Comparison of ENCODE assay signal across 15 cellular contexts in genomic region chr5:141510160-141510559, GRCh38. TPM values are rescaled to one million over a fixed set of nuclear protein-coding genes. Genes with fewer than 3 reads are reported as not detected.
DNase-seq lines count a peak whose midpoint lies in the region; ATAC-seq, FAIRE-seq and TF ChIP-seq lines count a peak whose summit lies in the region.
"Had no signal": no experiment of that assay in that cellular context is flagged by ENCODE, and none has a peak within 500 bp of the region (broad histone marks: within the 10 kb centered on the region; RNA-seq: fewer than 3 reads in every experiment).

No MANE protein-coding gene starts in this region.

- peak overlapping the region; percentile 84; the same call in 1 of the 2 replicates for H3K9ac ChIP-seq in SK-N-SH

- DNase-seq in SK-N-SH (no peak), breast epithelium (ENCODE audit: low spot score in 2 of 2) (no peak), neural crest cell (ENCODE audit: low read depth, low spot score) (no peak), upper lobe of right lung (no peak), posterior vena cava (ENCODE audit: low spot score) (no peak), RCC 7860 (ENCODE audit: low spot score) (no peak)
- DNase-seq: activated CD4-positive, CD25-positive, alpha-beta regulatory T cell; activated naive CD8-positive, alpha-beta T cell treated with anti-CD3 and anti-CD28 coated beads for 36 hours; CD4-positive, alpha-beta memory T cell; midbrain; MV-4-11; pancreas had no signal

- peaks cover 66% of the 10 kb centered on the region in 2 experiments for H3K4me1 ChIP-seq in SK-N-SH (ENCODE audit: control insufficient read depth in 1 of 2, insufficient read depth in 2 of 2, low read depth in 1 of 2, low read length in 1 of 2)
- peaks cover 11 to 24% of the 10 kb centered on the region in 2 donors for H3K4me1 ChIP-seq in breast epithelium
- H3K4me1 ChIP-seq in upper lobe of right lung, result peaks cover 43% of the 10 kb centered on the region

- no peaks in the 10 kb centered on the region for H3K9me3 ChIP-seq in SK-N-SH
- no peaks in the 10 kb centered on the region for H3K9me3 ChIP-seq in breast epithelium
- H3K9me3 ChIP-seq in upper lobe of right lung, result no peaks in the 10 kb centered on the region
- H3K9me3 ChIP-seq: pancreas had no signal

- TF ChIP-seq POLR2A in breast epithelium (IDR thresholded peaks at IDR 0.05), result no peak

- no peaks in the 10 kb centered on the region for H3K9me3 Mint-ChIP-seq in neural crest cell
- H3K9me3 Mint-ChIP-seq: activated naive CD8-positive, alpha-beta T cell treated with anti-CD3 and anti-CD28 coated beads for 36 hours; CD4-positive, alpha-beta memory T cell had no signal

- 95% methylated on average over 9 of the region's 9 CpGs for WGBS in SK-N-SH (ENCODE audit: low lambda C conversion rate)

- CTCF ChIA-PET in SK-N-SH (lab: Yijun Ruan, JAX), result interaction anchor here (1.0 to 8.5 kb wide), 7 partner anchors 14 to 93 kb away, joined by 4 to 75 read pairs (median 7); partner anchors contain the start of genes PCDHGB7, PCDHGC3 and PCDHGC4

- TF ChIP-seq CTCF in SK-N-SH (IDR thresholded peaks at IDR 0.05), result no peak
- TF ChIP-seq CTCF in breast epithelium (IDR thresholded peaks at IDR 0.05), result no peak
- TF ChIP-seq CTCF in neural crest cell (conservative IDR thresholded peaks at IDR 0.05), result no peak
- TF ChIP-seq CTCF in upper lobe of right lung (IDR thresholded peaks at IDR 0.05), result no peak

- H3K4me3 ChIP-seq in SK-N-SH (ENCODE audit: low read depth in 2 of 2, low read length in 1 of 2) (no peak overlapping the region), breast epithelium (no peak overlapping the region), upper lobe of right lung (no peak overlapping the region)
- H3K4me3 ChIP-seq: pancreas had no signal

- peaks cover 82% of the 10 kb centered on the region for H3K4me1 Mint-ChIP-seq in neural crest cell

- H3K36me3 ChIP-seq in SK-N-SH (replicated peaks in 1 of 2; ENCODE audit: control insufficient read depth in 1 of 2, insufficient read depth in 2 of 2, low read length in 1 of 2), result peaks cover 28 to 49% of the 10 kb centered on the region in 2 experiments
- no peaks in the 10 kb centered on the region for H3K36me3 ChIP-seq in breast epithelium
- peaks cover 21% of the 10 kb centered on the region for H3K36me3 ChIP-seq in upper lobe of right lung
- H3K36me3 ChIP-seq: pancreas had no signal

- intact Hi-C loops in breast epithelium (cut with DNase I; ENCODE audit: low total_unique reads) (loop anchor here (2.0 to 5.0 kb wide), 2 partner anchors 63 to 798 kb away; no protein-coding TSS in a partner anchor), upper lobe of right lung (cut with DNase I) (no loop called here), posterior vena cava (cut with DNase I) (loop anchor here in 1 of 2 donors (5.0 kb wide), 1 partner anchor 33 kb away; the partner anchor contains the start of gene PCDHGC3)

- POLR2A ChIA-PET in SK-N-SH (lab: Yijun Ruan, JAX), result interaction anchor here (0.9 kb wide), 1 partner anchor 14 kb away, joined by 3 read pairs; no protein-coding TSS in a partner anchor

- H3K27ac Mint-ChIP-seq in neural crest cell (ENCODE audit: unreplicated experiment), result peak overlapping the region; percentile 93
- H3K27ac Mint-ChIP-seq: activated naive CD8-positive, alpha-beta T cell treated with anti-CD3 and anti-CD28 coated beads for 36 hours had no signal

- peaks cover 12% of the 10 kb centered on the region; the same call in 1 of the 2 replicates for H3K79me2 ChIP-seq in SK-N-SH (ENCODE audit: insufficient read depth)

- peak overlapping the region; percentile 98 to 99 for H3K27ac ChIP-seq in SK-N-SH (ENCODE audit: low read depth in 2 of 2, low read length in 1 of 2)
- H3K27ac ChIP-seq in breast epithelium, result peak overlapping the region; percentile 87 to 96
- peak overlapping the region; percentile 74 for H3K27ac ChIP-seq in upper lobe of right lung
- H3K27ac ChIP-seq: 22Rv1, pancreas had no signal

- H3K27me3 ChIP-seq in SK-N-SH (ENCODE audit: insufficient read depth) (no peaks in the 10 kb centered on the region), breast epithelium (no peaks in the 10 kb centered on the region), upper lobe of right lung (no peaks in the 10 kb centered on the region)
- H3K27me3 ChIP-seq: pancreas had no signal

- no peaks in the 10 kb centered on the region for H3K27me3 Mint-ChIP-seq in neural crest cell (ENCODE audit: low read depth)
- H3K27me3 Mint-ChIP-seq: activated naive CD8-positive, alpha-beta T cell treated with anti-CD3 and anti-CD28 coated beads for 36 hours had no signal

- peaks cover 71% of the 10 kb centered on the region for H3F3A ChIP-seq in SK-N-SH (replicated peaks; ENCODE audit: insufficient read depth)

- ATAC-seq in SK-N-SH treated with all-trans-retinoic acid at 6 μM for 48 hours, result no peak
- no peak for ATAC-seq in upper lobe of right lung
- ATAC-seq in GM21723 (IDR thresholded peaks at IDR 0.05; ENCODE audit: unreplicated experiment), result no peak
- ATAC-seq: pancreas had no signal

- no peak for TF ChIP-seq EP300 in SK-N-SH (IDR thresholded peaks at IDR 0.05; ENCODE audit: borderline replicate concordance in 1 of 2, low read depth in 1 of 2, low read length in 1 of 2)

- no peak for FAIRE-seq in RCC 7860 (lab: Jason Lieb, UNC)
- FAIRE-seq: pancreas had no signal

- H2AFZ ChIP-seq in SK-N-SH (ENCODE audit: low read depth), result no peak overlapping the region

- TF ChIP-seq RAD21 in SK-N-SH (IDR thresholded peaks at IDR 0.05; ENCODE audit: low read length), result no peak

- peaks cover 18% of the 10 kb centered on the region for H3K36me3 Mint-ChIP-seq in neural crest cell (ENCODE audit: low read depth)

- no peaks in the 10 kb centered on the region for H3K9me2 ChIP-seq in SK-N-SH

- peak overlapping the region; percentile 82 for H3K4me3 Mint-ChIP-seq in neural crest cell
- H3K4me3 Mint-ChIP-seq: activated naive CD8-positive, alpha-beta T cell treated with anti-CD3 and anti-CD28 coated beads for 36 hours; CD4-positive, alpha-beta memory T cell had no signal

- no peaks in the 10 kb centered on the region for H4K20me1 ChIP-seq in SK-N-SH (ENCODE audit: insufficient read depth)

- no peak overlapping the region for H3K4me2 ChIP-seq in SK-N-SH

TF ChIP-seq in SK-N-SH, 30 proteins besides CTCF, POLR2A, EP300 and RAD21 (continues in another document):
- TF ChIP-seq EZH2phosphoT487 (IDR thresholded peaks at IDR 0.05; ENCODE audit: borderline replicate concordance, low read depth) (no peak), IRF3 (IDR thresholded peaks at IDR 0.05; ENCODE audit: low read depth, low read length) (no peak)

TF ChIP-seq in SK-N-SH treated with all-trans-retinoic acid at 6 μM for 48 hours, 23 proteins besides CTCF, POLR2A, EP300 and RAD21:
- TF ChIP-seq GLIS3 (CRISPR knock-in tag; IDR thresholded peaks at IDR 0.05) (no peak), TCF4 (CRISPR knock-in tag; IDR thresholded peaks at IDR 0.05; ENCODE audit: borderline replicate concordance) (no peak), CREB5 (CRISPR knock-in tag; IDR thresholded peaks at IDR 0.05; ENCODE audit: low read depth) (no peak), ZNF565 (CRISPR knock-in tag; conservative IDR thresholded peaks at IDR 0.05; ENCODE audit: low read depth) (no peak), ZFP30 (CRISPR knock-in tag; IDR thresholded peaks at IDR 0.05) (no peak)

RNA-seq across cellular contexts. Expression of gene PCDHGC5, which starts 21.3 kb away (rescaled TPM):
- 1.9 and 2.0 TPM in 2 replicates for polyA plus RNA-seq in SK-N-SH (2012; rRNA removed)
- polyA plus RNA-seq in SK-N-SH (2012; cell fraction: cytosol; rRNA removed), result 0.99 and 1.3 TPM in 2 replicates
- polyA plus RNA-seq in SK-N-SH (2012; cell fraction: nucleus; rRNA removed), result 7.5 and 8.1 TPM in 2 replicates
- 1 to 10 TPM; 2.1 to 3.5 (median 3.3) TPM for total RNA-seq in breast epithelium
- total RNA-seq in neural crest cell, result 2.2 and 3.0 TPM in 2 replicates
- total RNA-seq in upper lobe of right lung, result 1.4 TPM
- 1 to 10 TPM; 2.3 to 2.6 TPM for total RNA-seq in posterior vena cava
- total RNA-seq: activated naive CD8-positive, alpha-beta T cell treated with anti-CD3 and anti-CD28 coated beads for 36 hours; CD4-positive, alpha-beta memory T cell had no signal
- polyA plus RNA-seq: CD4-positive, alpha-beta memory T cell had no signal

RNA-seq across cellular contexts. Expression of gene PCDHGC4, which starts 25.3 kb away (rescaled TPM):
- polyA plus RNA-seq in SK-N-SH (2012; rRNA removed), result 0.53 and 0.78 TPM in 2 replicates
- 0.27 and 0.50 TPM in 2 replicates for polyA plus RNA-seq in SK-N-SH (2012; cell fraction: cytosol; rRNA removed)
- 2.4 and 2.6 TPM in 2 replicates for polyA plus RNA-seq in SK-N-SH (2012; cell fraction: nucleus; rRNA removed)
- total RNA-seq in breast epithelium (1 to 10 TPM; 2.6 to 6.2 (median 6.0) TPM), neural crest cell (14.8 and 15.9 TPM in 2 replicates), upper lobe of right lung (1.8 TPM), posterior vena cava (1 to 10 TPM; 2.0 to 2.9 TPM)
- total RNA-seq: activated naive CD8-positive, alpha-beta T cell treated with anti-CD3 and anti-CD28 coated beads for 36 hours; CD4-positive, alpha-beta memory T cell had no signal

RNA-seq across cellular contexts. Expression of gene PCDHGC3, which starts 34.4 kb away (rescaled TPM):
- 55.8 and 97.0 TPM in 2 replicates for polyA plus RNA-seq in SK-N-SH (2012; rRNA removed)
- polyA plus RNA-seq in SK-N-SH (2012; cell fraction: cytosol; rRNA removed), result 63.1 and 99.3 TPM in 2 replicates
- polyA plus RNA-seq in SK-N-SH (2012; cell fraction: nucleus; rRNA removed), result 87.3 and 94.5 TPM in 2 replicates
- 10 to 100 TPM; 29.6 to 41.6 (median 35.1) TPM for total RNA-seq in breast epithelium
- total RNA-seq in neural crest cell, result 98.2 and 107 TPM in 2 replicates
- total RNA-seq in upper lobe of right lung, result 109 TPM
- 10 to 100 TPM; 71.1 to 90.6 TPM for total RNA-seq in posterior vena cava
